In the genomic region with DNA sequence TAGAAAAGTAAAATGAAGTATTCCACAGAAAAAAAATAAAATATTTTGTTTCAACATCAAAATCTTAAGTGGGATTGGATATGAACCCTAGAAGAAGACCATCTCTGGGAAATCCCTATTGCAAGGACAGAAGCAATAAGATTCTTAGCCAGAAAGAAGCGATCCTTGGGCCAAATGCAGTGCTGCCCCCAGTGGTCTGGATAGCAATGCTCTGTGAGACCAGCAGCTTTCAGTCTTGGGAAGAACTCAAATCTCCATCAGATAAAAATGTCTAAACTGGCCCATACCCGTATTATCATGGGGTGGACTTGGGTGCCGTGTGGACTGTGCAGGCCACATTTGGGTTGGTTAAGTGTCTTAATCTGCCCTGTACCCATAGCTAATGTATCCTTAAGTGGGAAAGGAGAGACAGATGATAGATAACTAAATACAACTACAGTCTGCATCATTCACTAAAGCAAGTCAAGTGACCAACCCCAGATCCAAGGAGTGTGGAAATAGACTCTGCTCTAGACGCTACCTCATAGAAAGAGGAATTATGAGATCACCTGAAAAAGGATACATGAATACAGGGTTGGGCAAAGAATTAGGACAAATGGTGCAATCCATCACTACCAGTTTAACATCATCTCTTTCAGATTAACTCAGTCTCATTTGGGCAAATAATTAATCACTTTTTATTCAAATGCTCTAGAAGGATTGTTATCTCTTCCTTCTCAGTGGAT, we compare ENCODE assay signal across 8 cellular contexts. TPM values are rescaled to one million over a fixed set of nuclear protein-coding genes. Genes with fewer than 3 reads are reported as not detected.
DNase-seq lines count a peak whose midpoint lies in the region; ATAC-seq, FAIRE-seq and TF ChIP-seq lines count a peak whose summit lies in the region.
"Had no signal": no experiment of that assay in that cellular context is flagged by ENCODE, and none has a peak within 500 bp of the region (broad histone marks: within the 10 kb centered on the region; RNA-seq: fewer than 3 reads in every experiment).

No MANE protein-coding gene starts in this region.

- POLR2A ChIA-PET in GM12878 (lab: Charles Lee) = no interaction called here

- in situ Hi-C loops in KBM-7 (cut with MboI; ENCODE audit: low pct_unique_long_range_greater_than_20kb, low sequenced_read_pairs) = no loop called here
- in situ Hi-C loops in GM12878 (cut with MboI) = no loop called here

- TF ChIP-seq CTCF in GM12878 (IDR thresholded peaks at IDR 0.05 in 2 of 3, conservative IDR thresholded peaks at IDR 0.05 in 1 of 3; ENCODE audit: control insufficient read depth in 2 of 3, extremely low read depth in 1 of 3, insufficient read depth in 1 of 3, low read depth in 3 of 3, low read length in 3 of 3) (peak; percentile 13 to 34 (median 33); a peak in 4 of 6 replicates), neural cell (IDR thresholded peaks at IDR 0.05; ENCODE audit: poor library complexity, severe bottlenecking) (peak; percentile 15)

- H3K27ac ChIP-seq in GM12878 (ENCODE audit: control insufficient read depth, insufficient read depth) (no peak overlapping the region), neural cell (ENCODE audit: low read length) (no peak overlapping the region)

- H3K9me3 ChIP-seq in GM12878 (replicated peaks; ENCODE audit: control insufficient read depth, insufficient read depth, low read length) (no peaks in the 10 kb centered on the region), neural cell (ENCODE audit: low read length) (no peaks in the 10 kb centered on the region)

- H3K4me1 ChIP-seq in GM12878 (ENCODE audit: control insufficient read depth, insufficient read depth, low read length) = no peaks in the 10 kb centered on the region

- H3F3A ChIP-seq in neural cell (ENCODE audit: insufficient read depth, low read length, poor library complexity, severe bottlenecking) = no peaks in the 10 kb centered on the region

- no peak for TF ChIP-seq POLR2A in GM12878 (IDR thresholded peaks at IDR 0.05; ENCODE audit: low read depth, low read length)

- peak; percentile 40; the same call in 1 of the 3 replicates for ATAC-seq in GM12878
- ATAC-seq in HG03025 (IDR thresholded peaks at IDR 0.05; ENCODE audit: low FRiP score, unreplicated experiment) = no peak

- H3K9me2 ChIP-seq in neural cell (ENCODE audit: insufficient read depth, low read length) = no peaks in the 10 kb centered on the region

- WGBS in GM12878 (ENCODE audit: insufficient coverage, insufficient replicate concordance, low lambda C conversion rate, missing lambda C conversion rate) = 20% methylated on average over 4 of the region's 4 CpGs

- TF ChIP-seq RAD21 in GM12878 (IDR thresholded peaks at IDR 0.05; ENCODE audit: insufficient read depth, low read depth, low read length) (no peak), neural cell (conservative IDR thresholded peaks at IDR 0.05) (no peak)

- SMC1A ChIA-PET in GM12878 (lab: Charles Lee; ENCODE audit: uncharacterized antibody, unreplicated experiment) = interaction anchor here (0.9 kb wide), 1 partner anchor 562 kb away, joined by 3 read pairs; no protein-coding TSS in a partner anchor

- H3K9ac ChIP-seq in GM12878 (ENCODE audit: control insufficient read depth, insufficient read depth, low read length) (no peak overlapping the region), neural cell (ENCODE audit: low read length) (no peak overlapping the region)

- no peaks in the 10 kb centered on the region for H4K20me1 ChIP-seq in GM12878 (ENCODE audit: control insufficient read depth, insufficient read depth)
- H4K20me1 ChIP-seq in neural cell (ENCODE audit: insufficient read depth) = no peaks in the 10 kb centered on the region

- CTCF ChIA-PET in GM12878 (lab: Yijun Ruan, JAX) = interaction anchor here (0.8 kb wide), 1 partner anchor 58 kb away, joined by 3 read pairs; no protein-coding TSS in a partner anchor

- FAIRE-seq in GM12878 (lab: Jason Lieb, UNC) = no peak

- H2AFZ ChIP-seq in GM12878 (ENCODE audit: control insufficient read depth, low read depth, low read length) (no peak overlapping the region), neural cell (ENCODE audit: low read depth, low read length) (no peak overlapping the region)

- intact Hi-C loops in GM12878 (cut with micrococcal nuclease; ENCODE audit: unreplicated experiment) = no loop called here

- H3K27me3 ChIP-seq in GM12878 (replicated peaks in 1 of 2; ENCODE audit: control insufficient read depth in 2 of 2, insufficient read depth in 2 of 2, low read length in 1 of 2) = no peaks in the 10 kb centered on the region
- H3K27me3 ChIP-seq in neural cell (ENCODE audit: insufficient read depth, low read depth, low read length) = no peaks in the 10 kb centered on the region

- no TSS peak for BruUV-seq in GM12878 (replicated peaks; lab: Mats Ljungman, UMichigan)

- no peaks in the 10 kb centered on the region for H3K36me3 ChIP-seq in GM12878 (ENCODE audit: control insufficient read depth in 2 of 2, insufficient read depth in 2 of 2, low read length in 1 of 2)
- H3K36me3 ChIP-seq in neural cell (ENCODE audit: insufficient read depth, low read length) = no peaks in the 10 kb centered on the region

- TF ChIP-seq EP300 in GM12878 (IDR thresholded peaks at IDR 0.05; ENCODE audit: borderline replicate concordance in 1 of 2, control insufficient read depth in 1 of 2, low read depth in 2 of 2, low read length in 2 of 2) (no peak), neural cell (conservative IDR thresholded peaks at IDR 0.05; ENCODE audit: poor library complexity, severe bottlenecking) (no peak)

- RAD21 ChIA-PET in GM12878 (lab: Charles Lee; ENCODE audit: unreplicated experiment) = no interaction called here

- H3K79me2 ChIP-seq in GM12878 (ENCODE audit: control insufficient read depth, insufficient read depth, low read length) = no peaks in the 10 kb centered on the region
- H3K79me2 ChIP-seq in neural cell (replicated peaks; ENCODE audit: insufficient read depth, low read length) = no peaks in the 10 kb centered on the region

- peak; percentile 14 for DNase-seq in ELF-1 (ENCODE audit: low read depth, low spot score)
- peak; percentile 1 for DNase-seq in KBM-7
- no peak for DNase-seq in GM12878 (ENCODE audit: low read depth, low spot score)
- no peak for DNase-seq in retina
- no peak for DNase-seq in NOMO-1 treated with dmso at 0.1 percent for 144 hours (lab: John Stamatoyannopoulos, UW; ENCODE audit: unreplicated experiment)
- DNase-seq: NCI-H2081 had no signal

- H3K4me2 ChIP-seq in GM12878 (ENCODE audit: control insufficient read depth, insufficient read depth) = no peak overlapping the region
- no peak overlapping the region for H3K4me2 ChIP-seq in neural cell (ENCODE audit: low read length)

- H3K4me3 ChIP-seq in GM12878 (no peak overlapping the region), neural cell (ENCODE audit: low read length) (no peak overlapping the region)

TF ChIP-seq in GM12878, 131 proteins besides CTCF, POLR2A, EP300 and RAD21:
- TF ChIP-seq MYB (IDR thresholded peaks at IDR 0.05; ENCODE audit: borderline replicate concordance, low read depth, low read length) (no peak), SUZ12 (IDR thresholded peaks at IDR 0.05; ENCODE audit: unreplicated experiment) (no peak)

TF ChIP-seq in neural cell, 6 proteins besides CTCF, POLR2A, EP300 and RAD21:
- TF ChIP-seq EZH2 (IDR thresholded peaks at IDR 0.05; ENCODE audit: borderline replicate concordance, insufficient read depth, low read length, poor library complexity, severe bottlenecking) = no peak
- no peak for TF ChIP-seq MXI1 (conservative IDR thresholded peaks at IDR 0.05; ENCODE audit: poor library complexity, severe bottlenecking)
- no peak for TF ChIP-seq POLR2AphosphoS5 (IDR thresholded peaks at IDR 0.05)
- TF ChIP-seq, protein P1, sequence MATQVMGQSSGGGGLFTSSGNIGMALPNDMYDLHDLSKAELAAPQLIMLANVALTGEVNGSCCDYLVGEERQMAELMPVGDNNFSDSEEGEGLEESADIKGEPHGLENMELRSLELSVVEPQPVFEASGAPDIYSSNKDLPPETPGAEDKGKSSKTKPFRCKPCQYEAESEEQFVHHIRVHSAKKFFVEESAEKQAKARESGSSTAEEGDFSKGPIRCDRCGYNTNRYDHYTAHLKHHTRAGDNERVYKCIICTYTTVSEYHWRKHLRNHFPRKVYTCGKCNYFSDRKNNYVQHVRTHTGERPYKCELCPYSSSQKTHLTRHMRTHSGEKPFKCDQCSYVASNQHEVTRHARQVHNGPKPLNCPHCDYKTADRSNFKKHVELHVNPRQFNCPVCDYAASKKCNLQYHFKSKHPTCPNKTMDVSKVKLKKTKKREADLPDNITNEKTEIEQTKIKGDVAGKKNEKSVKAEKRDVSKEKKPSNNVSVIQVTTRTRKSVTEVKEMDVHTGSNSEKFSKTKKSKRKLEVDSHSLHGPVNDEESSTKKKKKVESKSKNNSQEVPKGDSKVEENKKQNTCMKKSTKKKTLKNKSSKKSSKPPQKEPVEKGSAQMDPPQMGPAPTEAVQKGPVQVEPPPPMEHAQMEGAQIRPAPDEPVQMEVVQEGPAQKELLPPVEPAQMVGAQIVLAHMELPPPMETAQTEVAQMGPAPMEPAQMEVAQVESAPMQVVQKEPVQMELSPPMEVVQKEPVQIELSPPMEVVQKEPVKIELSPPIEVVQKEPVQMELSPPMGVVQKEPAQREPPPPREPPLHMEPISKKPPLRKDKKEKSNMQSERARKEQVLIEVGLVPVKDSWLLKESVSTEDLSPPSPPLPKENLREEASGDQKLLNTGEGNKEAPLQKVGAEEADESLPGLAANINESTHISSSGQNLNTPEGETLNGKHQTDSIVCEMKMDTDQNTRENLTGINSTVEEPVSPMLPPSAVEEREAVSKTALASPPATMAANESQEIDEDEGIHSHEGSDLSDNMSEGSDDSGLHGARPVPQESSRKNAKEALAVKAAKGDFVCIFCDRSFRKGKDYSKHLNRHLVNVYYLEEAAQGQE (IDR thresholded peaks at IDR 0.05; ENCODE audit: borderline replicate concordance) = no peak
- TF ChIP-seq TAF1 (IDR thresholded peaks at IDR 0.05; ENCODE audit: low read depth) = no peak

RNA-seq across cellular contexts. Expression of gene SNAP25, which starts 38.9 kb away (rescaled TPM):
- total RNA-seq in GM12878 (2013; cell fraction: nucleolus; rRNA removed) = not detected in 2 replicates
- not detected in 2 replicates for total RNA-seq in GM12878 (2014; rRNA removed)
- total RNA-seq in GM12878 (2014; rRNA removed; fragmentation: Illumina TruSeq; extraction: Trizol) = not detected in 2 replicates
- not detected in 2 replicates for total RNA-seq in GM12878 (2021)
- not detected for polyA plus RNA-seq in GM12878 (2011; ENCODE audit: low read depth)
- not detected in 2 replicates for polyA plus RNA-seq in GM12878 (2011; rRNA removed)
- not detected in 2 replicates for polyA plus RNA-seq in GM12878 (2011; cell fraction: cytosol; rRNA removed)
- not detected in 2 replicates for polyA plus RNA-seq in GM12878 (2011; cell fraction: nucleus; rRNA removed)
- polyA plus RNA-seq in GM12878 (2012) = not detected in 2 replicates
- polyA plus RNA-seq in GM12878 (2014; fragmentation: Illumina TruSeq; extraction: Trizol) = not detected in 2 replicates
- not detected for polyA plus RNA-seq in GM12878 (2014; fragmentation: Nextera tagmentation; extraction: Ambion mirVana)
- not detected in 2 replicates for polyA plus RNA-seq in GM12878 (2014; rRNA removed)
- not detected for polyA plus RNA-seq in GM12878 (2016; fragmentation: Nextera tagmentation; extraction: Ambion mirVana)
- not detected in 2 replicates for polyA minus RNA-seq in GM12878 (2011; rRNA and poly(A)+ RNA removed)
- polyA minus RNA-seq in GM12878 (2011; cell fraction: cytosol; rRNA and poly(A)+ RNA removed) = not detected in 2 replicates
- polyA minus RNA-seq in GM12878 (2011; cell fraction: nucleus; rRNA and poly(A)+ RNA removed) = not detected in 2 replicates
- 135 and 139 TPM in 2 replicates for polyA plus RNA-seq in neural cell
- polyA minus RNA-seq in neural cell = 78.4 and 82.5 TPM in 2 replicates

Comparison
In these comparisons a context has a peak if more than half of its experiments do, and no peak if none do; other contexts are left out.
1. DNase-seq: peak in ELF-1 (single experiment) and KBM-7 (single experiment); none in GM12878 (single experiment), retina (single experiment) and NOMO-1 treated with dmso at 0.1 percent for 144 hours (single experiment).
2. RNA of gene SNAP25, which starts 38.9 kb away (polyA plus RNA-seq): 135 to 139 TPM in neural cell; not detected in GM12878; every median in the first group is over 100 times any median in the second.